ENCODE assay signal across 2 cellular contexts in genomic region chr19:50398675-50399367, GRCh38.
TF ChIP-seq lines count a peak whose summit lies in the region.

No MANE protein-coding gene starts in this region.

TF ChIP-seq in IMR-90, 13 proteins besides CTCF, POLR2A, EP300 and RAD21:
- TF ChIP-seq FOS (IDR thresholded peaks at IDR 0.05; ENCODE audit: low read depth, low read length) (no peak), MXI1 (IDR thresholded peaks at IDR 0.05; ENCODE audit: borderline replicate concordance, low read depth, low read length) (no peak), CEBPB (IDR thresholded peaks at IDR 0.05; ENCODE audit: low read depth, low read length) (no peak), MAFK (IDR thresholded peaks at IDR 0.05; ENCODE audit: low read depth, low read length) (no peak), RFX5 (IDR thresholded peaks at IDR 0.05; ENCODE audit: low read depth, low read length) (no peak), USF2 (IDR thresholded peaks at IDR 0.05; ENCODE audit: low read depth, low read length) (no peak), RCOR1 (IDR thresholded peaks at IDR 0.05; ENCODE audit: insufficient replicate concordance, low read length) (no peak)
- TF ChIP-seq, protein P1, sequence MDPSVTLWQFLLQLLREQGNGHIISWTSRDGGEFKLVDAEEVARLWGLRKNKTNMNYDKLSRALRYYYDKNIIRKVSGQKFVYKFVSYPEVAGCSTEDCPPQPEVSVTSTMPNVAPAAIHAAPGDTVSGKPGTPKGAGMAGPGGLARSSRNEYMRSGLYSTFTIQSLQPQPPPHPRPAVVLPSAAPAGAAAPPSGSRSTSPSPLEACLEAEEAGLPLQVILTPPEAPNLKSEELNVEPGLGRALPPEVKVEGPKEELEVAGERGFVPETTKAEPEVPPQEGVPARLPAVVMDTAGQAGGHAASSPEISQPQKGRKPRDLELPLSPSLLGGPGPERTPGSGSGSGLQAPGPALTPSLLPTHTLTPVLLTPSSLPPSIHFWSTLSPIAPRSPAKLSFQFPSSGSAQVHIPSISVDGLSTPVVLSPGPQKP (IDR thresholded peaks at IDR 0.05; ENCODE audit: borderline replicate concordance, low read depth, low read length), result no peak
TF ChIP-seq in IMR-90: peak in this region for 0.

TF ChIP-seq in HepG2, 621 proteins besides CTCF, POLR2A, EP300 and RAD21:
- TF ChIP-seq ZNF232 (CRISPR knock-in tag; IDR thresholded peaks at IDR 0.05; ENCODE audit: borderline replicate concordance), result no peak
- 0 out of 2 replicates have a peak, but pooled peaks have one; percentile 28 for TF ChIP-seq NR2F2 (IDR thresholded peaks at IDR 0.05; ENCODE audit: borderline replicate concordance, low read depth)
